Comparison of ENCODE assay signal across 12 cellular contexts in the genomic region with DNA sequence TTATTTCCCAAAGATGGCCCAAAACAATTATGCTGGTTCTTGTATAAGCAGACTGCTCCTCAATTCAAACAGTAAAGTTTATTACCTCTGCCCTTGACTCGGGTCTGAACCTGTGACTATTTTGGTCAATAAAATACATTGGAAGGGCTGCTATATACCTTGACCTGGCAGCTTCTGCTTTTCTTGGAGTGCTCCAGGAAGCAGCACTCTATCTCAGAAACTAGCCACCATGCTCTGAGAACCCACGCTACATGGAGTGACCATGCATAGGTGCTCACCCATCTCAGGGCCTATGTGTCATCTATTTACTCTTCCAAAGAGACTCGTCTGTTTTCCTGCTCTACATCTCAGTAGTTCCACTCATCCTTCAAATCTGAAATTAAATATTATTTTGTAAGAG.
DNase-seq lines count a peak whose midpoint lies in the region; ATAC-seq and TF ChIP-seq lines count a peak whose summit lies in the region.
"Had no signal": no experiment of that assay in that cellular context is flagged by ENCODE, and none has a peak within 500 bp of the region (broad histone marks: within the 10 kb centered on the region; RNA-seq: fewer than 3 reads in every experiment).

No MANE protein-coding gene starts in this region.

- H3K4me3 ChIP-seq in RWPE2 (ENCODE audit: severe bottlenecking): no peak overlapping the region
- H3K4me3 ChIP-seq: GM12878, GM23248 had no signal

- H3K9me3 Mint-ChIP-seq in osteocyte (ENCODE audit: unreplicated experiment) (peaks cover 10% of the 10 kb centered on the region), immature natural killer cell (peaks cover 0 to 3% (median under 1%) of the 10 kb centered on the region in 6 donors)
- H3K9me3 Mint-ChIP-seq: CD8-positive, alpha-beta T cell had no signal

- H3K27ac ChIP-seq in RWPE2 (ENCODE audit: poor library complexity, severe bottlenecking) (peak overlapping the region; percentile 93), foreskin keratinocyte (peak overlapping the region; percentile 23)
- H3K27ac ChIP-seq: GM23248, HL-60 had no signal

- H3K27me3 Mint-ChIP-seq in osteocyte (ENCODE audit: unreplicated experiment) (no peaks in the 10 kb centered on the region), immature natural killer cell (ENCODE audit: low read depth in 3 of 3) (peaks cover 0 to 3% (median 2%) of the 10 kb centered on the region in 3 donors)

- no peaks in the 10 kb centered on the region for H3K9me3 ChIP-seq in RWPE2 (ENCODE audit: severe bottlenecking)

- H3K4me3 Mint-ChIP-seq in osteocyte (ENCODE audit: unreplicated experiment) (no peak overlapping the region), immature natural killer cell (no peak overlapping the region)
- H3K4me3 Mint-ChIP-seq: CD14-positive monocyte; CD8-positive, alpha-beta T cell had no signal

- H3K27me3 ChIP-seq in RWPE2 (ENCODE audit: insufficient read depth, poor library complexity, severe bottlenecking) (no peaks in the 10 kb centered on the region), foreskin keratinocyte (no peaks in the 10 kb centered on the region)

- peak; percentile 29 for DNase-seq in NCI-H69 (lab: John Stamatoyannopoulos, UW)
- no peak for DNase-seq in RWPE2 (ENCODE audit: low spot score)
- no peak for DNase-seq in foreskin keratinocyte
- no peak for DNase-seq in osteocyte (ENCODE audit: extremely low spot score, unreplicated experiment)
- DNase-seq in T-helper 1 cell: no peak
- no peak for DNase-seq in globus pallidus (ENCODE audit: low spot score)
- no peak for DNase-seq in immature natural killer cell
- DNase-seq: CD8-positive, alpha-beta T cell had no signal

- H3K4me1 ChIP-seq in RWPE2 (ENCODE audit: insufficient read depth, poor library complexity, severe bottlenecking): peaks cover 35% of the 10 kb centered on the region
- peaks cover 18% of the 10 kb centered on the region for H3K4me1 ChIP-seq in foreskin keratinocyte

- H3K4me1 Mint-ChIP-seq in osteocyte (ENCODE audit: unreplicated experiment): peaks cover 71% of the 10 kb centered on the region
- no peaks in the 10 kb centered on the region for H3K4me1 Mint-ChIP-seq in immature natural killer cell
- H3K4me1 Mint-ChIP-seq: CD14-positive monocyte had no signal

- H3K27ac Mint-ChIP-seq in osteocyte (ENCODE audit: unreplicated experiment) (peak overlapping the region; percentile 28), immature natural killer cell (no peak overlapping the region)
- H3K27ac Mint-ChIP-seq: CD14-positive monocyte; CD8-positive, alpha-beta T cell had no signal

- peaks cover 2% of the 10 kb centered on the region for H3K36me3 Mint-ChIP-seq in osteocyte (ENCODE audit: unreplicated experiment)
- H3K36me3 Mint-ChIP-seq in immature natural killer cell: no peaks in the 10 kb centered on the region
- H3K36me3 Mint-ChIP-seq: CD14-positive monocyte; CD8-positive, alpha-beta T cell had no signal

- ATAC-seq in RWPE2 (ENCODE audit: low read depth) (no peak), foreskin keratinocyte (no peak)
- ATAC-seq: CD8-positive, alpha-beta T cell; GM12878 had no signal

- TF ChIP-seq CTCF in RWPE2 (IDR thresholded peaks at IDR 0.05; ENCODE audit: poor library complexity, severe bottlenecking) (no peak), foreskin keratinocyte (conservative IDR thresholded peaks at IDR 0.05) (no peak), osteocyte (IDR thresholded peaks at IDR 0.05) (no peak)

- no peaks in the 10 kb centered on the region for H3K36me3 ChIP-seq in RWPE2 (ENCODE audit: low read depth)
